In the genomic region with DNA sequence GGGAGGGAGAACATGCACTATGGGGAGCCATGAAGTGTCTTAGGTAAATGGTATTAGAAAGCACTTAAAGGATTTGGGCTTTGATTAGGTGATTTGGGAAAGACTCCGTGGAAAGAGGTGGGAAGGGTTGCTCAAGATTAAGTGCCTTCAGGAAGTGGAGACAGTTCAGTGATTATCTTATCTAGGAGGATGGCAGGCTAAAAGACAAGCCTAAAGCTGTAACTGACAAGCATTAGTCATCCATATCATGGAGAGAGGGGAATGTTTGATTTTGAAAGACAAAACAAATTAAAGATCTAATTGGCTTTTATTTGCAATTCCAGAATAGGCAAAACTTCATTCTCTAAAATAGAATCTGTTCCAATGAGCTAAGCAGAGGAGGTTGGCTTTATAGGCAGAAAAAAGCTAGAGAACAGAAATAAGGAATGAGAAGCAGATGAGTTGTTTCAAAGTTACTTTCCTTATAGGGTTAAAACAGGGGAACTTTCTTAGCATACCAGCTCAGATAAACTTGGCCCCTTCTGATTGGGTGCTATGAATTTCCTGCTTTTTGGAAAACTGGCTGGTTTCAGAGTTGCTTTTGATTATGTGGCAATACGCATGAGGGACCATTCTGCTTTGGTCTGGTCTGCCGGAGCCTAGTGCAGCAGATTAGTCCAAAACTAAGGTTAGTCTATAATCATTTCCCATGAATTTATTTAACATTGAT, we compare ENCODE assay signal across 1 cellular context.
TF ChIP-seq lines count a peak whose summit lies in the region.

No MANE protein-coding gene starts in this region.

TF ChIP-seq in WTC11, 78 proteins besides CTCF, POLR2A, EP300 and RAD21 (continued from another document):
- no peak for TF ChIP-seq E2F1 (CRISPR knock-in tag; IDR thresholded peaks at IDR 0.05)
- TF ChIP-seq, protein P1, sequence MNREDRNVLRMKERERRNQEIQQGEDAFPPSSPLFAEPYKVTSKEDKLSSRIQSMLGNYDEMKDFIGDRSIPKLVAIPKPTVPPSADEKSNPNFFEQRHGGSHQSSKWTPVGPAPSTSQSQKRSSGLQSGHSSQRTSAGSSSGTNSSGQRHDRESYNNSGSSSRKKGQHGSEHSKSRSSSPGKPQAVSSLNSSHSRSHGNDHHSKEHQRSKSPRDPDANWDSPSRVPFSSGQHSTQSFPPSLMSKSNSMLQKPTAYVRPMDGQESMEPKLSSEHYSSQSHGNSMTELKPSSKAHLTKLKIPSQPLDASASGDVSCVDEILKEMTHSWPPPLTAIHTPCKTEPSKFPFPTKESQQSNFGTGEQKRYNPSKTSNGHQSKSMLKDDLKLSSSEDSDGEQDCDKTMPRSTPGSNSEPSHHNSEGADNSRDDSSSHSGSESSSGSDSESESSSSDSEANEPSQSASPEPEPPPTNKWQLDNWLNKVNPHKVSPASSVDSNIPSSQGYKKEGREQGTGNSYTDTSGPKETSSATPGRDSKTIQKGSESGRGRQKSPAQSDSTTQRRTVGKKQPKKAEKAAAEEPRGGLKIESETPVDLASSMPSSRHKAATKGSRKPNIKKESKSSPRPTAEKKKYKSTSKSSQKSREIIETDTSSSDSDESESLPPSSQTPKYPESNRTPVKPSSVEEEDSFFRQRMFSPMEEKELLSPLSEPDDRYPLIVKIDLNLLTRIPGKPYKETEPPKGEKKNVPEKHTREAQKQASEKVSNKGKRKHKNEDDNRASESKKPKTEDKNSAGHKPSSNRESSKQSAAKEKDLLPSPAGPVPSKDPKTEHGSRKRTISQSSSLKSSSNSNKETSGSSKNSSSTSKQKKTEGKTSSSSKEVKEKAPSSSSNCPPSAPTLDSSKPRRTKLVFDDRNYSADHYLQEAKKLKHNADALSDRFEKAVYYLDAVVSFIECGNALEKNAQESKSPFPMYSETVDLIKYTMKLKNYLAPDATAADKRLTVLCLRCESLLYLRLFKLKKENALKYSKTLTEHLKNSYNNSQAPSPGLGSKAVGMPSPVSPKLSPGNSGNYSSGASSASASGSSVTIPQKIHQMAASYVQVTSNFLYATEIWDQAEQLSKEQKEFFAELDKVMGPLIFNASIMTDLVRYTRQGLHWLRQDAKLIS (CRISPR knock-in tag; IDR thresholded peaks at IDR 0.05; ENCODE audit: borderline replicate concordance) = no peak
- TF ChIP-seq, protein P2, sequence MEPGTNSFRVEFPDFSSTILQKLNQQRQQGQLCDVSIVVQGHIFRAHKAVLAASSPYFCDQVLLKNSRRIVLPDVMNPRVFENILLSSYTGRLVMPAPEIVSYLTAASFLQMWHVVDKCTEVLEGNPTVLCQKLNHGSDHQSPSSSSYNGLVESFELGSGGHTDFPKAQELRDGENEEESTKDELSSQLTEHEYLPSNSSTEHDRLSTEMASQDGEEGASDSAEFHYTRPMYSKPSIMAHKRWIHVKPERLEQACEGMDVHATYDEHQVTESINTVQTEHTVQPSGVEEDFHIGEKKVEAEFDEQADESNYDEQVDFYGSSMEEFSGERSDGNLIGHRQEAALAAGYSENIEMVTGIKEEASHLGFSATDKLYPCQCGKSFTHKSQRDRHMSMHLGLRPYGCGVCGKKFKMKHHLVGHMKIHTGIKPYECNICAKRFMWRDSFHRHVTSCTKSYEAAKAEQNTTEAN (CRISPR knock-in tag; IDR thresholded peaks at IDR 0.05) = no peak
- no peak for TF ChIP-seq ATF2 (CRISPR knock-in tag; IDR thresholded peaks at IDR 0.05; ENCODE audit: borderline replicate concordance, low read depth)
- TF ChIP-seq ATF6 (CRISPR knock-in tag; IDR thresholded peaks at IDR 0.05) = no peak
- no peak for TF ChIP-seq ZBTB21 (CRISPR knock-in tag; IDR thresholded peaks at IDR 0.05; ENCODE audit: borderline replicate concordance)
- TF ChIP-seq KAT7 (CRISPR knock-in tag; IDR thresholded peaks at IDR 0.05; ENCODE audit: borderline replicate concordance) = no peak
